ENCODE assay signal across 9 cellular contexts in genomic region chr15:99014803-99015676, GRCh38. TPM values are rescaled to one million over a fixed set of nuclear protein-coding genes. Genes with fewer than 3 reads are reported as not detected.
DNase-seq lines count a peak whose midpoint lies in the region; ATAC-seq and TF ChIP-seq lines count a peak whose summit lies in the region.
"Had no signal": no experiment of that assay in that cellular context is flagged by ENCODE, and none has a peak within 500 bp of the region (broad histone marks: within the 10 kb centered on the region; RNA-seq: fewer than 3 reads in every experiment).

No MANE protein-coding gene starts in this region.

- no peaks in the 10 kb centered on the region for H3K36me3 ChIP-seq in A673 (ENCODE audit: insufficient read depth, low read length, poor library complexity, severe bottlenecking)

- no peaks in the 10 kb centered on the region for H3K9me3 ChIP-seq in A673 (ENCODE audit: low read depth, low read length, poor library complexity, severe bottlenecking)

- TF ChIP-seq POLR2A in GM18505 (IDR thresholded peaks at IDR 0.05; ENCODE audit: borderline replicate concordance, extremely low read depth, insufficient read depth, insufficient read length): no peak

- peak; percentile 90 for ATAC-seq in GM18505 (IDR thresholded peaks at IDR 0.05; ENCODE audit: unreplicated experiment)
- peak; percentile 94 for ATAC-seq in HG02798 (IDR thresholded peaks at IDR 0.05; ENCODE audit: poor library complexity, unreplicated experiment)
- ATAC-seq in omental fat pad (ENCODE audit: low FRiP score): peak; percentile 91

- peak; percentile 68 for DNase-seq in A673 (ENCODE audit: low spot score)
- peak; percentile 4 for DNase-seq in NCI-H2029 treated with DMSO at 0.1 percent for 48 hours (lab: John Stamatoyannopoulos, UW)
- DNase-seq in activated T-cell treated with anti-CD3 and anti-CD28 coated beads for 24 hours (ENCODE audit: low read depth): peak; percentile 6
- peak; percentile 33 to 73 for DNase-seq in foreskin fibroblast
- DNase-seq in omental fat pad (ENCODE audit: low spot score): peak; percentile 34
- DNase-seq in posterior vena cava (ENCODE audit: low spot score): no peak

- CTCF ChIA-PET in A673 (lab: Charles Lee): no interaction called here

- peak overlapping the region; percentile 63 for H3K27ac ChIP-seq in A673 (ENCODE audit: low read depth, low read length, poor library complexity, severe bottlenecking)

- intact Hi-C loops in A673 (cut with micrococcal nuclease; ENCODE audit: unreplicated experiment): no loop called here
- intact Hi-C loops in posterior vena cava (cut with DNase I): no loop called here

- H3K27me3 ChIP-seq in A673 (replicated peaks; ENCODE audit: insufficient read depth, low read depth, low read length, poor library complexity): no peaks in the 10 kb centered on the region

- peaks cover 27% of the 10 kb centered on the region for H3K4me1 ChIP-seq in A673 (ENCODE audit: insufficient read depth, low read length, poor library complexity, severe bottlenecking)

- peak overlapping the region; percentile 66 for H3K4me3 ChIP-seq in A673 (ENCODE audit: low read depth, low read length, poor library complexity, severe bottlenecking)
- peak overlapping the region; percentile 49 to 53 for H3K4me3 ChIP-seq in foreskin fibroblast (ENCODE audit: low read depth in 1 of 2, low read length in 2 of 2)

- BruUV-seq in A673 (replicated peaks; lab: Mats Ljungman, UMichigan): no TSS peak

- TF ChIP-seq CTCF in A673 (conservative IDR thresholded peaks at IDR 0.05; ENCODE audit: low read depth, low read length): no peak
- TF ChIP-seq CTCF in foreskin fibroblast (IDR thresholded peaks at IDR 0.05; ENCODE audit: low read depth, low read length): no peak
- TF ChIP-seq CTCF in omental fat pad (IDR thresholded peaks at IDR 0.05): no peak

- POLR2A ChIA-PET in A673 (lab: Charles Lee; ENCODE audit: low non-redundant PET): interaction anchor here (0.7 kb wide), 1 partner anchor 575 kb away, joined by 4 read pairs; no protein-coding TSS in a partner anchor

RNA-seq across cellular contexts. Expression of gene PGPEP1L, which starts 7.4 kb away (rescaled TPM):
- total RNA-seq in A673 (2021): not detected in 2 replicates
- not detected for total RNA-seq in omental fat pad
- 1 to 10 TPM in 1 of 2 donors, under 1 TPM in 1; 0.29 to 1.7 TPM for total RNA-seq in posterior vena cava
- total RNA-seq: temporal lobe had no signal
